1 cellular context compared by ENCODE assay signal in genomic region chr17:66248285-66248684, GRCh38.
TF ChIP-seq lines count a peak whose summit lies in the region.

No MANE protein-coding gene starts in this region.

TF ChIP-seq in H1, 55 proteins besides CTCF, POLR2A, EP300 and RAD21:
- TF ChIP-seq JUN (IDR thresholded peaks at IDR 0.05; ENCODE audit: low read depth, low read length) (no peak), E2F6 (IDR thresholded peaks at IDR 0.05) (no peak), SAP30 (IDR thresholded peaks at IDR 0.05; ENCODE audit: insufficient read depth, insufficient replicate concordance, low read length) (no peak), HDAC6 (IDR thresholded peaks at IDR 0.05; ENCODE audit: low read depth, low read length) (no peak), TBP (IDR thresholded peaks at IDR 0.05; ENCODE audit: low read depth, low read length) (no peak), MAX (IDR thresholded peaks at IDR 0.05) (no peak), CHD2 (IDR thresholded peaks at IDR 0.05; ENCODE audit: low read length) (no peak)
TF ChIP-seq in H1: peak in this region for 0.
